Comparison of ENCODE assay signal across 8 cellular contexts in genomic region chr15:75723847-75724660, GRCh38. TPM values are rescaled to one million over a fixed set of nuclear protein-coding genes. Genes with fewer than 3 reads are reported as not detected.
DNase-seq lines count a peak whose midpoint lies in the region; ATAC-seq and TF ChIP-seq lines count a peak whose summit lies in the region.

No MANE protein-coding gene starts in this region.

- H3K27me3 Mint-ChIP-seq in CD4-positive, alpha-beta T cell = peaks cover 6% of the 10 kb centered on the region

- no peaks in the 10 kb centered on the region for H3K36me3 Mint-ChIP-seq in CD4-positive, alpha-beta T cell (ENCODE audit: low read depth)

- CTCF ChIA-PET in CD4-positive, alpha-beta T cell (lab: Charles Lee) = interaction anchor here (1.1 kb wide), 1 partner anchor 78 kb away, joined by 3 read pairs; no protein-coding TSS in a partner anchor

- H3K27ac ChIP-seq in CD4-positive, alpha-beta T cell (ENCODE audit: low read depth, low read length) = no peak overlapping the region

- intact Hi-C loops in CD4-positive, alpha-beta T cell (cut with DNase I, micrococcal nuclease) = loop anchor here in 1 of 2 experiments (10.0 kb wide), 1 partner anchor 331 kb away; the partner anchor contains the start of gene TMEM266
- intact Hi-C loops in cardiac septum (cut with DNase I) = no loop called here

- no peaks in the 10 kb centered on the region for H3K4me1 Mint-ChIP-seq in CD4-positive, alpha-beta T cell (ENCODE audit: low read depth)

- H3K4me3 Mint-ChIP-seq in CD4-positive, alpha-beta T cell = no peak overlapping the region

- no peaks in the 10 kb centered on the region for H3K27me3 ChIP-seq in CD4-positive, alpha-beta T cell (ENCODE audit: control insufficient read depth, insufficient read depth, low read length)

- no peak overlapping the region for H3K4me3 ChIP-seq in HFF-Myc (replicated peaks; ENCODE audit: low read depth, low read length)

- no peak overlapping the region for H3K27ac Mint-ChIP-seq in CD4-positive, alpha-beta T cell

- no peaks in the 10 kb centered on the region for H3K9me3 ChIP-seq in CD4-positive, alpha-beta T cell (ENCODE audit: control insufficient read depth, low read length)

- peak in 5 of 10 experiments; percentile 16 to 39 (median 32) for DNase-seq in CD4-positive, alpha-beta T cell
- DNase-seq in HFF-Myc (ENCODE audit: extremely low read depth, low read depth) = peak; percentile 87
- DNase-seq in NCI-H774 (lab: John Stamatoyannopoulos, UW) = peak; percentile 58
- peak in 42 of 56 donors; percentile 10 to 80 (median 54) for DNase-seq in amygdala (lab: John Stamatoyannopoulos, UW)
- peak; percentile 89 for DNase-seq in cardiac septum (ENCODE audit: low spot score)
- DNase-seq in pons (ENCODE audit: low spot score) = peak; percentile 53
- no peak for DNase-seq in NCI-H524 treated with DMSO at 0.1 percent for 48 hours (lab: John Stamatoyannopoulos, UW)

- peak; percentile 54 for ATAC-seq in CD4-positive, alpha-beta T cell (ENCODE audit: poor library complexity)
- ATAC-seq in GM21447 (IDR thresholded peaks at IDR 0.05; ENCODE audit: unreplicated experiment) = no peak

- no peak for TF ChIP-seq CTCF in CD4-positive, alpha-beta T cell (IDR thresholded peaks at IDR 0.05)
- TF ChIP-seq CTCF in HFF-Myc (IDR thresholded peaks at IDR 0.05; ENCODE audit: low read depth, low read length, missing control alignments) = no peak

- no peaks in the 10 kb centered on the region for H3K9me3 Mint-ChIP-seq in CD4-positive, alpha-beta T cell

- POLR2A ChIA-PET in CD4-positive, alpha-beta T cell (lab: Charles Lee) = no interaction called here

RNA-seq across cellular contexts. Expression of gene CSPG4, which starts 11.4 kb away (rescaled TPM):
- total RNA-seq in CD4-positive, alpha-beta T cell = not detected
- total RNA-seq in cardiac septum = 21.3 TPM

Comparison
In these comparisons a context has a peak if more than half of its experiments do, and no peak if none do; other contexts are left out.
1. RNA of gene CSPG4, which starts 11.4 kb away (total RNA-seq): 21.3 TPM in cardiac septum (single experiment); not detected in CD4-positive, alpha-beta T cell; every median in the first group is over 10 times any median in the second.